Comparison of ENCODE assay signal across 13 cellular contexts in the genomic region with DNA sequence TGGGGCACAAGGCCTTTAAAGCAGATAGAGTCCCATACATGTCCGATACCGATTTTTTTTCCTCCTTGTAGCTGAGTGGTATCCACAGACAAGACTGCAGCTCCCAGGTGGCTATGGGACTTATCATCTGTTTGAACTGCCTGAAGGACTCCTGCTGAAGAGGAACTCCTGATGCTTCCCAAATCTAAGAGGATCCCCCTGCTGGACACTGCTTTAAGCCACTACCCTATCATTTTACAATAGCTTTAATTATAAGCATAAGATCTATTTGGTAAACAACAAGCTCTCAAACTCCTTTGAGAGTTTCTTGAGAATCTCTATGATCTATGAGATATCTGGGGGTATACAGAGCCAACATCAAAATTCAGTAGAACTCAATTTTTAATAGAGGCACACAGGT. TPM values are rescaled to one million over a fixed set of nuclear protein-coding genes. Genes with fewer than 3 reads are reported as not detected.
DNase-seq lines count a peak whose midpoint lies in the region; ATAC-seq and TF ChIP-seq lines count a peak whose summit lies in the region.
"Had no signal": no experiment of that assay in that cellular context is flagged by ENCODE, and none has a peak within 500 bp of the region (broad histone marks: within the 10 kb centered on the region; RNA-seq: fewer than 3 reads in every experiment).

No MANE protein-coding gene starts in this region.

- CTCF ChIA-PET in activated naive CD4-positive, alpha-beta T cell treated with anti-CD3 and anti-CD28 coated beads for 36 hours (lab: Charles Lee), result interaction anchor here (0.7 kb wide), 1 partner anchor 45 kb away, joined by 4 read pairs; no protein-coding TSS in a partner anchor

- DNase-seq in cardiac muscle cell (ENCODE audit: low read depth in 1 of 2, low spot score in 1 of 2) (peak in 1 of 2 donors; percentile 17), heart right ventricle (no peak), SK-MEL-5 (ENCODE audit: low read depth, low spot score) (peak; percentile 32), fibroblast of pulmonary artery (ENCODE audit: low read depth) (peak; percentile 30), RPMI8226 (no peak), DMS79 (lab: John Stamatoyannopoulos, UW) (no peak)
- no peak for DNase-seq in activated naive CD4-positive, alpha-beta T cell treated with anti-CD3 and anti-CD28 coated beads for 36 hours
- DNase-seq in NK-92 treated with Interleukin-12 subunit alpha and Interleukin-12 subunit beta, amount 100 ng/mL, for 24 hours (lab: John Stamatoyannopoulos, UW), result no peak
- DNase-seq: activated naive CD4-positive, alpha-beta T cell treated with anti-CD3 and anti-CD28 coated beads, Interleukin-2, amount 50 U/mL, for 16 hours; PC-9; T-helper 2 cell had no signal

- ATAC-seq in heart right ventricle, result no peak

- TF ChIP-seq CTCF in cardiac muscle cell (IDR thresholded peaks at IDR 0.05; ENCODE audit: low read depth, low read length) (peak; percentile 32), heart right ventricle (IDR thresholded peaks at IDR 0.05) (no peak), fibroblast of pulmonary artery (IDR thresholded peaks at IDR 0.05; ENCODE audit: low read length, missing control alignments) (peak; percentile 30)

- no peaks in the 10 kb centered on the region for H3K9me3 ChIP-seq in cardiac muscle cell (ENCODE audit: low read depth)
- no peaks in the 10 kb centered on the region for H3K9me3 ChIP-seq in heart right ventricle
- H3K9me3 ChIP-seq: neutrophil had no signal

- no peak overlapping the region for H3K27ac Mint-ChIP-seq in activated naive CD4-positive, alpha-beta T cell treated with anti-CD3 and anti-CD28 coated beads for 36 hours

- H3K27me3 Mint-ChIP-seq in activated naive CD4-positive, alpha-beta T cell treated with anti-CD3 and anti-CD28 coated beads for 36 hours (ENCODE audit: low read depth), result no peaks in the 10 kb centered on the region

- H3K4me1 Mint-ChIP-seq in activated naive CD4-positive, alpha-beta T cell treated with anti-CD3 and anti-CD28 coated beads for 36 hours (ENCODE audit: low read depth), result no peaks in the 10 kb centered on the region

- H3K4me1 ChIP-seq in cardiac muscle cell (ENCODE audit: low read depth) (no peaks in the 10 kb centered on the region), heart right ventricle (no peaks in the 10 kb centered on the region)

- in situ Hi-C loops in SK-MEL-5 (cut with HindIII; ENCODE audit: low pct_unique_long_range_greater_than_20kb, low sequenced_read_pairs), result no loop called here

- WGBS in heart right ventricle, 2 donors, result 98% methylated on average over 2 of the region's 2 CpGs

- H3K36me3 Mint-ChIP-seq in activated naive CD4-positive, alpha-beta T cell treated with anti-CD3 and anti-CD28 coated beads for 36 hours (ENCODE audit: low read depth), result peaks cover 33% of the 10 kb centered on the region

- H3K27me3 ChIP-seq in cardiac muscle cell (no peaks in the 10 kb centered on the region), heart right ventricle (no peaks in the 10 kb centered on the region)
- H3K27me3 ChIP-seq: neutrophil had no signal

- intact Hi-C loops in heart right ventricle (cut with DNase I), result no loop called here
- intact Hi-C loops in activated naive CD4-positive, alpha-beta T cell treated with anti-CD3 and anti-CD28 coated beads for 36 hours (cut with micrococcal nuclease), result no loop called here

- no peak overlapping the region for H3K4me3 Mint-ChIP-seq in activated naive CD4-positive, alpha-beta T cell treated with anti-CD3 and anti-CD28 coated beads for 36 hours
- H3K4me3 Mint-ChIP-seq: CD14-positive monocyte had no signal

- H3K27ac ChIP-seq in cardiac muscle cell, result no peak overlapping the region
- H3K27ac ChIP-seq in heart right ventricle, result no peak overlapping the region
- H3K27ac ChIP-seq: neutrophil, PC-9 had no signal

- H3K4me3 ChIP-seq in cardiac muscle cell, result no peak overlapping the region
- H3K4me3 ChIP-seq in heart right ventricle, result no peak overlapping the region
- no peak overlapping the region for H3K4me3 ChIP-seq in fibroblast of pulmonary artery (replicated peaks; ENCODE audit: low read depth, low read length)
- H3K4me3 ChIP-seq: PC-9 had no signal

- no peaks in the 10 kb centered on the region for H3K9me3 Mint-ChIP-seq in activated naive CD4-positive, alpha-beta T cell treated with anti-CD3 and anti-CD28 coated beads for 36 hours
- H3K9me3 Mint-ChIP-seq: CD14-positive monocyte had no signal

- H3K36me3 ChIP-seq in cardiac muscle cell (peaks cover 11% of the 10 kb centered on the region), heart right ventricle (peaks cover 0 to 77% (median 5%) of the 10 kb centered on the region in 9 donors)

RNA-seq across cellular contexts. Expression of gene NDC1, which starts 11.7 kb away (rescaled TPM):
- total RNA-seq in cardiac muscle cell, result 18.1 and 20.5 TPM in 2 replicates
- polyA plus RNA-seq in cardiac muscle cell, result 11.7 and 17.6 TPM in 2 replicates
- 1 to 10 TPM; 4.2 to 8.0 (median 5.8) TPM for total RNA-seq in heart right ventricle
- 1 to 10 TPM; 2.0 to 4.0 TPM for polyA plus RNA-seq in heart right ventricle
- total RNA-seq in SK-MEL-5 (2014; rRNA removed; shearing (Covaris generic)), result 40.8 and 42.7 TPM in 2 replicates
- 30.1 and 43.5 TPM in 2 replicates for polyA plus RNA-seq in SK-MEL-5 (2015; cell fraction: cytosol; rRNA removed)
- 19.0 and 22.0 TPM in 2 replicates for polyA plus RNA-seq in SK-MEL-5 (2015; cell fraction: nucleus; rRNA removed)
- total RNA-seq in activated naive CD4-positive, alpha-beta T cell treated with anti-CD3 and anti-CD28 coated beads for 36 hours, result 10 to 100 TPM; 25.9 to 27.9 TPM

Comparison
In these comparisons a context has a peak if more than half of its experiments do, and no peak if none do; other contexts are left out.
1. CTCF ChIP-seq: peak in cardiac muscle cell (single experiment) and fibroblast of pulmonary artery (single experiment); none in heart right ventricle (0 of 9).
2. DNase-seq: peak in SK-MEL-5 (single experiment) and fibroblast of pulmonary artery (single experiment); none in heart right ventricle (0 of 2), activated naive CD4-positive, alpha-beta T cell treated with anti-CD3 and anti-CD28 coated beads for 36 hours (single experiment), RPMI8226 (single experiment), DMS79 (single experiment) and NK-92 treated with Interleukin-12 subunit alpha and Interleukin-12 subunit beta, amount 100 ng/mL, for 24 hours (single experiment).